Comparison of ENCODE assay signal across 8 cellular contexts in the genomic region with DNA sequence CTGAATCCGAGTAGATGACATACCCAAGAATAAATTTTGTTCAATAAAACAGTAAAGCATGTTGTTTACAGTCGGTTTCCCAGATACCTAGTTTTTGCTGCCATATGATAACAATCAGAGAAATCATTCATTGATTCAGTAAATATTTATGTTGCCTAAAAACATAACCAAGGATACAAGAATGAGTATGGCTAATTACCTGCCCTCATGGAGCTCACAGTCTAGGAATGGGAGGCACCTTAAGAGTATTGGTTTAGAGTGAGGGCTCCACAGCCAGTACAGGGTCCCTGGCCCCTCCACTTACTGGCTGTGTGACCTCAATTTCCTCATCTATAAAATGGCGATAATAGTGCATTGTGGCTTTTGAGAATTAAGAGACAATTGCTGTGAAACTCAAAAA. TPM values are rescaled to one million over a fixed set of nuclear protein-coding genes. Genes with fewer than 3 reads are reported as not detected.
DNase-seq lines count a peak whose midpoint lies in the region; ATAC-seq and TF ChIP-seq lines count a peak whose summit lies in the region.

No MANE protein-coding gene starts in this region.

- H3K27ac ChIP-seq in SU-DHL-6 (ENCODE audit: low read depth, low read length), result no peak overlapping the region

- peaks cover 93% of the 10 kb centered on the region for H3K79me2 ChIP-seq in SU-DHL-6 (ENCODE audit: insufficient read depth, low read length)

- H3F3A ChIP-seq in SU-DHL-6 (ENCODE audit: insufficient read depth), result no peaks in the 10 kb centered on the region

- H3K27me3 ChIP-seq in SU-DHL-6 (ENCODE audit: low read length), result no peaks in the 10 kb centered on the region

- H3K4me2 ChIP-seq in SU-DHL-6 (ENCODE audit: low read depth, low read length, poor library complexity, severe bottlenecking), result peak overlapping the region; percentile 77

- H3K9me2 ChIP-seq in SU-DHL-6 (replicated peaks; ENCODE audit: insufficient read depth, low read length), result no peaks in the 10 kb centered on the region

- no peak overlapping the region for H2AFZ ChIP-seq in SU-DHL-6 (ENCODE audit: low read depth, low read length, severe bottlenecking)

- TF ChIP-seq CTCF in SU-DHL-6 (IDR thresholded peaks at IDR 0.05; ENCODE audit: insufficient read depth, low read length, poor library complexity, severe bottlenecking) (no peak), fibroblast of villous mesenchyme (IDR thresholded peaks at IDR 0.05; ENCODE audit: insufficient read depth, low read depth, low read length) (no peak), retinal pigment epithelial cell (conservative IDR thresholded peaks at IDR 0.05; ENCODE audit: low read depth, low read length) (no peak)

- peak overlapping the region; percentile 93 for H3K9ac ChIP-seq in SU-DHL-6 (ENCODE audit: low read length)

- ATAC-seq in GM19023 (IDR thresholded peaks at IDR 0.05; ENCODE audit: unreplicated experiment), result no peak
- ATAC-seq in GM21786 (IDR thresholded peaks at IDR 0.05; ENCODE audit: unreplicated experiment), result no peak

- no peaks in the 10 kb centered on the region for H3K9me3 ChIP-seq in SU-DHL-6 (ENCODE audit: insufficient read depth, low read length)

- H3K4me3 ChIP-seq in GM08714 (ENCODE audit: low read length) (peak overlapping the region; percentile 95), SU-DHL-6 (ENCODE audit: insufficient read depth, low read length, poor library complexity, severe bottlenecking) (peak overlapping the region; percentile 98), fibroblast of villous mesenchyme (ENCODE audit: low read depth, low read length) (peak overlapping the region; percentile 100), retinal pigment epithelial cell (ENCODE audit: low read length) (peak overlapping the region; percentile 100)

- no peaks in the 10 kb centered on the region; the same call in 1 of the 2 replicates for H4K20me1 ChIP-seq in SU-DHL-6 (ENCODE audit: low read depth, low read length)

- peaks cover 15% of the 10 kb centered on the region; the same call in 1 of the 2 replicates for H3K36me3 ChIP-seq in SU-DHL-6 (ENCODE audit: low read length)

- DNase-seq in fibroblast of villous mesenchyme (ENCODE audit: low read depth), result no peak
- no peak for DNase-seq in retinal pigment epithelial cell (ENCODE audit: low read depth)
- DNase-seq in HUDEP-2 (lab: John Stamatoyannopoulos, UW; ENCODE audit: unreplicated experiment in 76 of 76), result no peak
- no peak for DNase-seq in GOT3 (lab: John Stamatoyannopoulos, UW)

RNA-seq across cellular contexts. Expression of gene ATP5PB, which starts 0.9 kb away (rescaled TPM):
- total RNA-seq in fibroblast of villous mesenchyme, result 261 and 286 TPM in 2 replicates

RNA-seq across cellular contexts. Expression of gene WDR77, which starts 1.1 kb away (rescaled TPM):
- total RNA-seq in fibroblast of villous mesenchyme, result 40.9 and 59.2 TPM in 2 replicates

RNA-seq across cellular contexts. Expression of gene OVGP1, which starts 22.6 kb away (rescaled TPM):
- total RNA-seq in fibroblast of villous mesenchyme, result 0.64 and 0.86 TPM in 2 replicates

RNA-seq across cellular contexts. Expression of gene C1orf162, which starts 23.6 kb away (rescaled TPM):
- total RNA-seq in fibroblast of villous mesenchyme, result under 0.01 TPM in 2 replicates

RNA-seq across cellular contexts. Expression of gene ADORA3, which starts 53.2 kb away (rescaled TPM):
- total RNA-seq in fibroblast of villous mesenchyme, result not detected in 2 replicates
